ENCODE assay signal across 13 cellular contexts in the genomic region with DNA sequence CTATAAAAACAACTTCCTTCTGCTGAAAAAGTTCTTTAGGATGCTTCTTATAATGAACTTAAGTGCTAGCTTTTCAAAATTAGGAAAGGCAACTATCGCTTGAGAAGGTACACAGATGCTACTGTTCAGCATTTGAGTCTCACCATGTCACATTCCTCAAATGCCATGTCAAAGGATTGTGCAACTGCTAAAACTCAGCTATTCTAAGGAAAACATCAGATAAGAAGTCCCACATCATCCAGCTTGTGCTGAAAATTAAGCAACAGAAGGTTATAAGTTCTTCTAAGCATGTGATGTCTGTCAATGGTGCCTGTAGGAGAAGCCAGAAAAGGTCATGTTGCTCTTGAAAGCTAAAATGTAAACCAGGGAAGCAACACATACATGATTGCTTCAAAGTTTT. TPM values are rescaled to one million over a fixed set of nuclear protein-coding genes. Genes with fewer than 3 reads are reported as not detected.
DNase-seq lines count a peak whose midpoint lies in the region; ATAC-seq and TF ChIP-seq lines count a peak whose summit lies in the region.
"Had no signal": no experiment of that assay in that cellular context is flagged by ENCODE, and none has a peak within 500 bp of the region (broad histone marks: within the 10 kb centered on the region; RNA-seq: fewer than 3 reads in every experiment).

No MANE protein-coding gene starts in this region.

- H3K27ac ChIP-seq in left ventricle myocardium inferior (replicated peaks) (no peak overlapping the region), upper lobe of right lung (no peak overlapping the region), coronary artery (peak overlapping the region in 1 of 2 donors; percentile 6), gastroesophageal sphincter (no peak overlapping the region)
- H3K27ac ChIP-seq: heart left ventricle, testis had no signal

- ATAC-seq in Right ventricle myocardium superior (ENCODE audit: poor library complexity) = peak; percentile 68
- peak; percentile 58 for ATAC-seq in upper lobe of right lung
- ATAC-seq in gastroesophageal sphincter = no peak
- ATAC-seq in GM18870 (IDR thresholded peaks at IDR 0.05; ENCODE audit: unreplicated experiment) = no peak

- no peak for TF ChIP-seq CTCF in left ventricle myocardium inferior (IDR thresholded peaks at IDR 0.05; ENCODE audit: borderline replicate concordance)
- no peak for TF ChIP-seq CTCF in upper lobe of right lung (IDR thresholded peaks at IDR 0.05)
- no peak for TF ChIP-seq CTCF in coronary artery (IDR thresholded peaks at IDR 0.05)
- TF ChIP-seq CTCF in gastroesophageal sphincter (IDR thresholded peaks at IDR 0.05) = no peak

- intact Hi-C loops in Right ventricle myocardium superior (cut with DNase I) (no loop called here), left ventricle myocardium inferior (cut with micrococcal nuclease) (no loop called here), upper lobe of right lung (cut with DNase I) (no loop called here)

- no peak overlapping the region for H3K4me3 ChIP-seq in left ventricle myocardium inferior
- H3K4me3 ChIP-seq in upper lobe of right lung = no peak overlapping the region
- H3K4me3 ChIP-seq in coronary artery = no peak overlapping the region
- H3K4me3 ChIP-seq in gastroesophageal sphincter = no peak overlapping the region
- H3K4me3 ChIP-seq: heart left ventricle, testis had no signal

- DNase-seq in Right ventricle myocardium superior = no peak
- DNase-seq in left ventricle myocardium inferior = no peak
- peak; percentile 99 for DNase-seq in amniotic epithelial cell (ENCODE audit: low read depth)
- peak; percentile 35 for DNase-seq in hepatic stellate cell (ENCODE audit: low spot score)
- no peak for DNase-seq in upper lobe of right lung
- no peak for DNase-seq in coronary artery (ENCODE audit: low spot score)
- DNase-seq: activated B cell treated with CpG ODN at 0.5 μM for 24 hours, heart left ventricle, NCI-H510A treated with DMSO at 0.1 percent for 48 hours, SHP77, testis had no signal

- TF ChIP-seq EP300 in gastroesophageal sphincter (IDR thresholded peaks at IDR 0.05) = no peak

- H3K4me1 ChIP-seq in left ventricle myocardium inferior (peaks cover 14% of the 10 kb centered on the region), upper lobe of right lung (peaks cover 12% of the 10 kb centered on the region), gastroesophageal sphincter (no peaks in the 10 kb centered on the region)
- H3K4me1 ChIP-seq: testis had no signal

- H3K36me3 ChIP-seq in left ventricle myocardium inferior (no peaks in the 10 kb centered on the region), upper lobe of right lung (no peaks in the 10 kb centered on the region), gastroesophageal sphincter (no peaks in the 10 kb centered on the region)
- H3K36me3 ChIP-seq: heart left ventricle had no signal

- WGBS in gastroesophageal sphincter (ENCODE audit: low coverage in 1 of 2), 2 donors = 45 to 100% methylated on average over 1 of the region's 1 CpG

- TF ChIP-seq POLR2A in gastroesophageal sphincter (IDR thresholded peaks at IDR 0.05) = no peak

- no peaks in the 10 kb centered on the region for H3K9me3 ChIP-seq in left ventricle myocardium inferior (replicated peaks)
- no peaks in the 10 kb centered on the region for H3K9me3 ChIP-seq in upper lobe of right lung
- no peaks in the 10 kb centered on the region for H3K9me3 ChIP-seq in gastroesophageal sphincter
- H3K9me3 ChIP-seq: heart left ventricle, testis had no signal

- H3K27me3 ChIP-seq in left ventricle myocardium inferior (ENCODE audit: low read depth) = no peaks in the 10 kb centered on the region
- no peaks in the 10 kb centered on the region for H3K27me3 ChIP-seq in upper lobe of right lung
- H3K27me3 ChIP-seq in gastroesophageal sphincter = no peaks in the 10 kb centered on the region
- H3K27me3 ChIP-seq: heart left ventricle, testis had no signal

RNA-seq across cellular contexts. Expression of a gene that starts 36.5 kb away (rescaled TPM):
- total RNA-seq in Right ventricle myocardium superior = 0.27 TPM
- total RNA-seq in left ventricle myocardium inferior = 0.19 TPM
- 10.1 TPM for total RNA-seq in upper lobe of right lung
- total RNA-seq in gastroesophageal sphincter = 1 to 10 TPM in 1 of 4 donors, under 1 TPM in 3; 0.19 to 1.9 (median 0.69) TPM

Comparison
In these comparisons a context has a peak if more than half of its experiments do, and no peak if none do; other contexts are left out.
1. ATAC-seq: peak in Right ventricle myocardium superior (single experiment) and upper lobe of right lung (single experiment); none in gastroesophageal sphincter (single experiment) and GM18870 (single experiment).
2. DNase-seq: peak in amniotic epithelial cell (single experiment) and hepatic stellate cell (single experiment); none in Right ventricle myocardium superior (single experiment), left ventricle myocardium inferior (single experiment), upper lobe of right lung (single experiment) and coronary artery (single experiment).